Comparison of ENCODE assay signal across 1 cellular context in genomic region chr22:44030051-44030701, GRCh38.
TF ChIP-seq lines count a peak whose summit lies in the region.

No MANE protein-coding gene starts in this region.

TF ChIP-seq in endothelial cell of umbilical vein, 7 proteins besides CTCF, POLR2A, EP300 and RAD21:
- no peak for TF ChIP-seq FOS (IDR thresholded peaks at IDR 0.05; ENCODE audit: borderline replicate concordance, insufficient read depth, low read length)
- TF ChIP-seq GATA2 (IDR thresholded peaks at IDR 0.05; ENCODE audit: insufficient read depth, insufficient read length, low read depth, low read length), result no peak
- TF ChIP-seq MAX (IDR thresholded peaks at IDR 0.05; ENCODE audit: insufficient read depth, insufficient read length), result no peak
- no peak for TF ChIP-seq EZH2 (IDR thresholded peaks at IDR 0.05; ENCODE audit: borderline replicate concordance, low read depth, low read length, severe bottlenecking)
- TF ChIP-seq JUN (IDR thresholded peaks at IDR 0.05; ENCODE audit: borderline replicate concordance, insufficient read depth, insufficient read length, low read depth), result no peak
- TF ChIP-seq MYC (IDR thresholded peaks at IDR 0.05; ENCODE audit: low read depth, low read length), result no peak
- no peak for TF ChIP-seq POLR2AphosphoS5 (IDR thresholded peaks at IDR 0.05; ENCODE audit: insufficient read depth, low read depth, low read length)
